ENCODE assay signal across 1 cellular context in the genomic region with DNA sequence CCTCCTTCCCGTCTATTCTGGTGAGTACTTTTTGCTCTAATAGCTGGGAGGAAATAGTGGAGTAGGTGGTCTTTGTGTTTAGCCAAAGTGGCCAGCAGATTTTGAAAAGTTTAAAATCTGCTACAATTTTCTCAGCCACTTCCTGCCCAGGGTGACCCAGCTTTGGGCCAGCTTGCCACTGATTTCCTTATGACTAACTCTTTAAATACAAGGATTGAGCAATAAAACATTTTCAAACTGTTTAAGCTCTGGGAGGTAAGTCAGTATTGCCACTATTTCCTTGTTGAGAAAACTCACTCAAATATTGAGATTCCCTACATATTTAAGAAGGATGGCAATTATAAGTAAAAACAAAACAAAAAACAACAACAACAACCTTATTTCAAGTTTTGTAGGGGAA.
TF ChIP-seq lines count a peak whose summit lies in the region.

No MANE protein-coding gene starts in this region.

TF ChIP-seq in A549, 52 proteins besides CTCF, POLR2A, EP300 and RAD21 (continued from another document):
- TF ChIP-seq, protein P1, sequence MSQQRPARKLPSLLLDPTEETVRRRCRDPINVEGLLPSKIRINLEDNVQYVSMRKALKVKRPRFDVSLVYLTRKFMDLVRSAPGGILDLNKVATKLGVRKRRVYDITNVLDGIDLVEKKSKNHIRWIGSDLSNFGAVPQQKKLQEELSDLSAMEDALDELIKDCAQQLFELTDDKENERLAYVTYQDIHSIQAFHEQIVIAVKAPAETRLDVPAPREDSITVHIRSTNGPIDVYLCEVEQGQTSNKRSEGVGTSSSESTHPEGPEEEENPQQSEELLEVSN (IDR thresholded peaks at IDR 0.05; ENCODE audit: borderline replicate concordance, low read depth): no peak
- peak; percentile 29; the same call in 1 of the 3 replicates for TF ChIP-seq SMC3 (IDR thresholded peaks at IDR 0.05)
- no peak for TF ChIP-seq MAFK (IDR thresholded peaks at IDR 0.05; ENCODE audit: partially characterized antibody)
- no peak for TF ChIP-seq FOXS1 (CRISPR knock-in tag; IDR thresholded peaks at IDR 0.05)
- no peak for TF ChIP-seq SREBF2 (IDR thresholded peaks at IDR 0.05)
- TF ChIP-seq, protein P2, sequence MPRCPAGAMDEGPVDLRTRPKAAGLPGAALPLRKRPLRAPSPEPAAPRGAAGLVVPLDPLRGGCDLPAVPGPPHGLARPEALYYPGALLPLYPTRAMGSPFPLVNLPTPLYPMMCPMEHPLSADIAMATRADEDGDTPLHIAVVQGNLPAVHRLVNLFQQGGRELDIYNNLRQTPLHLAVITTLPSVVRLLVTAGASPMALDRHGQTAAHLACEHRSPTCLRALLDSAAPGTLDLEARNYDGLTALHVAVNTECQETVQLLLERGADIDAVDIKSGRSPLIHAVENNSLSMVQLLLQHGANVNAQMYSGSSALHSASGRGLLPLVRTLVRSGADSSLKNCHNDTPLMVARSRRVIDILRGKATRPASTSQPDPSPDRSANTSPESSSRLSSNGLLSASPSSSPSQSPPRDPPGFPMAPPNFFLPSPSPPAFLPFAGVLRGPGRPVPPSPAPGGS (IDR thresholded peaks at IDR 0.05): peak; percentile 80; the same call in 1 of the 3 replicates
